In the genomic region with DNA sequence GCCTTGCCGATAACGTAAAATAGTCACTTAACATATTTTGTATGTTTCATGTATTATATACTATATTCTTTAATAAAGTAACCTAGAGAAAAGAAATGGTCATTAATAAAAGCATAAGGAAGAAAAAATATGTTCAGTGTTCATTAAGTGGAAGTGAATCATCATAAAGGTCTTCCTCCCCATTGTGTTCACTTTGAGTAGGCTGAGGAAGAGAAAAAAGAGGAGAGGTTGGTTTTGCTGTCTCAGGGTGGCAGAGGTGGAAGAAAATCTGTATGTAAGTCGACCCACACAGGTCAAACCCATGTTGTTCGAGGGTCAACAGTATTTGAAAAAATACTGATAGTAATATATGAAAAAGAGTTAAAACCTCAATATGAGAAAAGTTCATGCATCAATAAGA, we compare ENCODE assay signal across 30 cellular contexts.
"Had no signal": no experiment of that assay in that cellular context is flagged by ENCODE, and none has a peak within 500 bp of the region (broad histone marks: within the 10 kb centered on the region; RNA-seq: fewer than 3 reads in every experiment).

No MANE protein-coding gene starts in this region.

- DNase-seq: hypothalamus; immature natural killer cell; kidney; left colon; left lung; lower lobe of right lung; mesendoderm; naive B cell; natural killer cell; nephron progenitor cell; occipital lobe; retina; right cardiac atrium; spleen; stimulated activated CD4-positive, alpha-beta T cell treated with anti-CD3 and anti-CD28 coated beads, Interleukin-4, amount 100 ng/mL, for 24 hours; stimulated activated naive CD4-positive, alpha-beta T cell treated with Interleukin-2 at 50 U/mL for 16 hours; stimulated activated naive CD8-positive, alpha-beta T cell treated with anti-CD3 and anti-CD28 coated beads, Interleukin-15, amount 100 ng/mL, for 72 hours; substantia nigra; testis; thyroid gland; transverse colon; upper lobe of left lung had no signal

- H3K27ac ChIP-seq: left lung, lower lobe of right lung, neural progenitor cell, neutrophil, parathyroid adenoma, skin epidermis, spleen, testis, thyroid gland, transverse colon, upper lobe of left lung, vagina had no signal

- H3K27me3 Mint-ChIP-seq: naive B cell; stimulated activated naive CD8-positive, alpha-beta T cell treated with anti-CD3 and anti-CD28 coated beads, Interleukin-15, amount 100 ng/mL, for 72 hours had no signal

- H3K4me1 Mint-ChIP-seq: mesothelial cell of epicardium, nephron progenitor cell, neural progenitor cell had no signal

- H3K4me2 ChIP-seq: neural progenitor cell had no signal

- ATAC-seq: left colon; left lung; lower lobe of right lung; natural killer cell; right cardiac atrium; sciatic nerve; stimulated activated effector memory CD8-positive, alpha-beta T cell treated with anti-CD3 and anti-CD28 coated beads, Interleukin-12 subunit alpha, Interleukin-12 subunit beta, amount 100 ng/mL, for 72 hours; stimulated activated naive CD8-positive, alpha-beta T cell treated with anti-CD3 and anti-CD28 coated beads, Interleukin-15, amount 100 ng/mL, for 72 hours had no signal

- H3K36me3 Mint-ChIP-seq: natural killer cell had no signal

- H3K27ac Mint-ChIP-seq: mesothelial cell of epicardium; nephron progenitor cell; neural progenitor cell; stimulated activated effector memory CD8-positive, alpha-beta T cell treated with anti-CD3 and anti-CD28 coated beads, Interleukin-12 subunit alpha, Interleukin-12 subunit beta, amount 100 ng/mL, for 72 hours; stimulated activated naive CD8-positive, alpha-beta T cell treated with anti-CD3 and anti-CD28 coated beads, Interleukin-15, amount 100 ng/mL, for 72 hours had no signal

- H3K9me3 Mint-ChIP-seq: immature natural killer cell; natural killer cell; stimulated activated effector memory CD8-positive, alpha-beta T cell treated with anti-CD3 and anti-CD28 coated beads, Interleukin-12 subunit alpha, Interleukin-12 subunit beta, amount 100 ng/mL, for 72 hours; stimulated activated naive CD8-positive, alpha-beta T cell treated with anti-CD3 and anti-CD28 coated beads, Interleukin-15, amount 100 ng/mL, for 72 hours had no signal

- FAIRE-seq: kidney had no signal

- H3K4me1 ChIP-seq: left lung, lower lobe of right lung, neural progenitor cell, parathyroid adenoma, spleen, testis, thyroid gland, upper lobe of left lung, vagina had no signal

- H3K9ac ChIP-seq: neural progenitor cell, parathyroid adenoma had no signal

- H3K9me3 ChIP-seq: left lung, lower lobe of right lung, neutrophil, testis, thyroid gland, transverse colon, upper lobe of left lung, vagina had no signal

- H3K4me3 ChIP-seq: left lung, lower lobe of right lung, neural progenitor cell, skin epidermis, spleen, testis, thyroid gland, transverse colon, upper lobe of left lung, vagina had no signal

- H2AFZ ChIP-seq: neural progenitor cell, parathyroid adenoma had no signal

- H3K27me3 ChIP-seq: left lung, neural progenitor cell, neutrophil, spleen, testis, thyroid gland, transverse colon, upper lobe of left lung, vagina had no signal

- H3K4me3 Mint-ChIP-seq: immature natural killer cell; mesothelial cell of epicardium; naive B cell; natural killer cell; nephron progenitor cell; neural progenitor cell; stimulated activated effector memory CD8-positive, alpha-beta T cell treated with anti-CD3 and anti-CD28 coated beads, Interleukin-12 subunit alpha, Interleukin-12 subunit beta, amount 100 ng/mL, for 72 hours; stimulated activated naive CD8-positive, alpha-beta T cell treated with anti-CD3 and anti-CD28 coated beads, Interleukin-15, amount 100 ng/mL, for 72 hours had no signal
